In genomic region chr19:4543856-4544647, GRCh38 we compare ENCODE assay signal across 29 cellular contexts. TPM values are rescaled to one million over a fixed set of nuclear protein-coding genes. Genes with fewer than 3 reads are reported as not detected.
"Had no signal": no experiment of that assay in that cellular context is flagged by ENCODE, and none has a peak within 500 bp of the region (broad histone marks: within the 10 kb centered on the region; RNA-seq: fewer than 3 reads in every experiment).

No MANE protein-coding gene starts in this region.

- H3K27ac ChIP-seq: ascending aorta, body of pancreas, RWPE1 had no signal

- H3K4me3 ChIP-seq: body of pancreas, MG63 had no signal

- H3K27me3 Mint-ChIP-seq: activated CD4-positive, alpha-beta T cell treated with anti-CD3 and anti-CD28 coated beads, Interleukin-2, amount 10 ng/mL, durations not matched to agents 24 days and 14 days had no signal

- H3K27ac Mint-ChIP-seq: activated B cell treated with CpG ODN at 0.5 μM for 24 hours; activated CD4-positive, alpha-beta memory T cell treated with anti-CD3 and anti-CD28 coated beads for 36 hours; activated CD4-positive, alpha-beta T cell treated with anti-CD3 and anti-CD28 coated beads, Interleukin-2, amount 10 ng/mL, durations not matched to agents 24 days and 14 days; activated naive CD4-positive, alpha-beta T cell treated with anti-CD3 and anti-CD28 coated beads, Interleukin-2, amount 50 U/mL, for 72 hours; activated naive CD8-positive, alpha-beta T cell treated with anti-CD3 and anti-CD28 coated beads, Interleukin-2, amount 50 U/mL, for 24 hours; T-helper 1 cell treated with Interleukin-12 subunit alpha and Interleukin-12 subunit beta and Interleukin-4 antibody, amounts not matched to agents 30 μg/mL and 1 μg/mL, for 36 hours had no signal

- H3K4me1 ChIP-seq: ascending aorta had no signal

- H3K36me3 ChIP-seq: ascending aorta, MG63 had no signal

- H3K4me3 Mint-ChIP-seq: activated B cell treated with CpG ODN at 0.5 μM for 24 hours; activated CD4-positive, alpha-beta memory T cell treated with anti-CD3 and anti-CD28 coated beads for 36 hours; activated CD4-positive, alpha-beta T cell treated with anti-CD3 and anti-CD28 coated beads, Interleukin-2, amount 10 ng/mL, durations not matched to agents 24 days and 14 days; activated naive CD8-positive, alpha-beta T cell treated with anti-CD3 and anti-CD28 coated beads, Interleukin-2, amount 50 U/mL, for 24 hours; activated T-cell treated with anti-CD3 and anti-CD28 coated beads, Interleukin-2, amount 50 U/mL, for 4 hours; central memory CD8-positive, alpha-beta T cell; T-helper 1 cell treated with Interleukin-12 subunit alpha and Interleukin-12 subunit beta and Interleukin-4 antibody, amounts not matched to agents 30 μg/mL and 1 μg/mL, for 36 hours had no signal

- H3K9me3 ChIP-seq: ascending aorta, body of pancreas, MG63 had no signal

- FAIRE-seq: TTC549 had no signal

- DNase-seq: activated B cell treated with CpG ODN at 0.5 μM for 24 hours; activated CD4-positive, alpha-beta memory T cell treated with anti-CD3 and anti-CD28 coated beads for 36 hours; activated CD4-positive, alpha-beta T cell treated with anti-CD3 and anti-CD28 coated beads for 1 hour; activated CD4-positive, alpha-beta T cell treated with anti-CD3 and anti-CD28 coated beads, Interleukin-2, amount 10 ng/mL, durations not matched to agents 24 days and 14 days; activated CD8-positive, alpha-beta memory T cell treated with anti-CD3 and anti-CD28 coated beads for 24 hours; activated effector memory CD4-positive, alpha-beta T cell treated with anti-CD3 and anti-CD28 coated beads, Interleukin-2, amount 50 U/mL, for 16 hours; activated naive CD4-positive, alpha-beta T cell treated with Interleukin-2 at 50 U/mL for 16 hours; activated naive CD8-positive, alpha-beta T cell treated with anti-CD3 and anti-CD28 coated beads, Interleukin-2, amount 50 U/mL, for 24 hours; activated T-cell treated with anti-CD3 and anti-CD28 coated beads, Interleukin-2, amount 50 U/mL, for 4 hours; amniotic stem cell; body of pancreas; MG63; NCI-H1105 treated with DMSO at 0.1 percent for 48 hours; NCI-H1436 treated with DMSO at 0.1 percent for 48 hours; NCI-H187; NCI-H2081; NCI-H510A treated with DMSO at 0.1 percent for 48 hours; NCI-H69; NK-92 treated with Interleukin-12 subunit alpha and Interleukin-12 subunit beta, amount 100 ng/mL, for 24 hours; SHP77 treated with DMSO at 0.1 percent for 48 hours; T-helper 9 cell had no signal

- H3K4me1 Mint-ChIP-seq: central memory CD8-positive, alpha-beta T cell had no signal

- ATAC-seq: activated naive CD4-positive, alpha-beta T cell treated with anti-CD3 and anti-CD28 coated beads, Interleukin-2, amount 50 U/mL, for 72 hours; activated naive CD8-positive, alpha-beta T cell treated with anti-CD3 and anti-CD28 coated beads, Interleukin-2, amount 50 U/mL, for 24 hours; activated T-cell treated with anti-CD3 and anti-CD28 coated beads, Interleukin-2, amount 50 U/mL, for 4 hours; body of pancreas; Panc1 had no signal

- H3K27me3 ChIP-seq: ascending aorta, body of pancreas, MG63 had no signal

- H3K9me3 Mint-ChIP-seq: activated CD4-positive, alpha-beta T cell treated with anti-CD3 and anti-CD28 coated beads, Interleukin-2, amount 10 ng/mL, durations not matched to agents 24 days and 14 days; activated naive CD8-positive, alpha-beta T cell treated with anti-CD3 and anti-CD28 coated beads, Interleukin-2, amount 50 U/mL, for 24 hours; central memory CD8-positive, alpha-beta T cell; T-helper 1 cell treated with Interleukin-12 subunit alpha and Interleukin-12 subunit beta and Interleukin-4 antibody, amounts not matched to agents 30 μg/mL and 1 μg/mL, for 36 hours had no signal

RNA-seq across cellular contexts. Expression of gene PLIN5, which starts 9.0 kb away (rescaled TPM):
- total RNA-seq: activated CD4-positive, alpha-beta T cell treated with anti-CD3 and anti-CD28 coated beads, Interleukin-2, amount 10 ng/mL, durations not matched to agents 24 days and 14 days; SK-MEL-5 had no signal

RNA-seq across cellular contexts. Expression of gene SEMA6B, which starts 15.4 kb away (rescaled TPM):
- total RNA-seq: activated CD4-positive, alpha-beta T cell treated with anti-CD3 and anti-CD28 coated beads, Interleukin-2, amount 10 ng/mL, durations not matched to agents 24 days and 14 days; activated naive CD4-positive, alpha-beta T cell treated with anti-CD3 and anti-CD28 coated beads, Interleukin-2, amount 50 U/mL, for 72 hours had no signal

RNA-seq across cellular contexts. Expression of gene PLIN4, which starts 25.8 kb away (rescaled TPM):
- total RNA-seq: activated B cell treated with CpG ODN at 0.5 μM for 24 hours; activated CD4-positive, alpha-beta T cell treated with anti-CD3 and anti-CD28 coated beads, Interleukin-2, amount 10 ng/mL, durations not matched to agents 24 days and 14 days had no signal
